ENCODE assay signal across 1 cellular context in the genomic region with DNA sequence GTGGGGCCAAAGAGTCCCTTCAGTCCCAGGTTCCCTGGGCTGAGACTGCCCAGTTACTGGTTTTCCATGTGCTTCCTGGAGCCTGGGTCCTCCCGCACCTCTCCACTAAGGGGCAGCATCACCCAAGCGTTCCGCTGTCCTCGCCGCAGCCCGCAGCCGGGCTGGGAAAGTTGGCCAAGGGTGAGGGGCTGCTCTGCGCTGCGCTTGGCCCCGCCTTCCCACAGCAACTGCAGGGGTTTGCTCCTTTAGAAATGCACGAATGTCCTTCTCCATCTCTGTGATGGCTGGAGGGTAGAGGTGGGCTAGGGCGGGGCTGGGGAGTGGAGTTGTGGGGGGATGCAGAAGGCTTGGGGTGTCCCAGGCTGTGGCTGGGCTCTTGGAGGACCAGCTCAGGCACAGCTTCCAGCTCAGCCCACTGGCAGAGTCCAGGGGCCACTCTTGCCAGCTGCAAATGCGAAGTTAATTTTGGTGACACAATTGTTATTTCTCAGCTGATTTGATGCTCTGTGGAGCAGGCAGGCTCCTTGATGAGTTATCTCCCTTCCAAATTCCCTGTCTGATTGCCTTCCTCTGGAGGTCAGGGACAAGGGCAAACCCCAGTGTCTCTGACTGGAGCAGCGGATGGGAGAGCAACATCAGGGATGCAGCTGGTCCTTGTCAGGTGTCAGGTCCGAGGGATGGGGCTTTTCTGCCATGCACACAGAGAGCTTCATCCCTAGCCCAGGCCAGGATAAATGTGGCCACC.
TF ChIP-seq lines count a peak whose summit lies in the region.

No MANE protein-coding gene starts in this region.

TF ChIP-seq in HEK293, 187 proteins besides CTCF, POLR2A, EP300 and RAD21 (continued from another document):
- no peak for TF ChIP-seq HOXD13 (CRISPR knock-in tag; IDR thresholded peaks at IDR 0.05; ENCODE audit: borderline replicate concordance)
- TF ChIP-seq REPIN1 (tag by site-specific recombination; IDR thresholded peaks at IDR 0.05; ENCODE audit: low read depth), result no peak
- no peak for TF ChIP-seq ZNF132 (tag by site-specific recombination; IDR thresholded peaks at IDR 0.05; ENCODE audit: borderline replicate concordance)
- TF ChIP-seq ZNF837 (tag by site-specific recombination; IDR thresholded peaks at IDR 0.05), result no peak
- no peak for TF ChIP-seq ZFP69B (tag by site-specific recombination; IDR thresholded peaks at IDR 0.05)
- TF ChIP-seq ZNF677 (tag by site-specific recombination; IDR thresholded peaks at IDR 0.05), result no peak
- no peak for TF ChIP-seq ZNF202 (tag by site-specific recombination; IDR thresholded peaks at IDR 0.05; ENCODE audit: borderline replicate concordance)
- TF ChIP-seq ZSCAN30 (tag by site-specific recombination; IDR thresholded peaks at IDR 0.05), result peak; percentile 69; the same call in 1 of the 2 replicates
- TF ChIP-seq, protein P1, sequence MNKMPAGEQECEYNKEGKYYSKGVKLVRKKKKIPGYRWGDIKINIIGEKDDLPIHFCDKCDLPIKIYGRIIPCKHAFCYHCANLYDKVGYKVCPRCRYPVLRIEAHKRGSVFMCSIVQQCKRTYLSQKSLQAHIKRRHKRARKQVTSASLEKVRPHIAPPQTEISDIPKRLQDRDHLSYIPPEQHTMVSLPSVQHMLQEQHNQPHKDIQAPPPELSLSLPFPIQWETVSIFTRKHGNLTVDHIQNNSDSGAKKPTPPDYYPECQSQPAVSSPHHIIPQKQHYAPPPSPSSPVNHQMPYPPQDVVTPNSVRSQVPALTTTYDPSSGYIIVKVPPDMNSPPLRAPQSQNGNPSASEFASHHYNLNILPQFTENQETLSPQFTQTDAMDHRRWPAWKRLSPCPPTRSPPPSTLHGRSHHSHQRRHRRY (tag by site-specific recombination; IDR thresholded peaks at IDR 0.05), result no peak
- no peak for TF ChIP-seq ZNF621 (tag by site-specific recombination; IDR thresholded peaks at IDR 0.05)
- TF ChIP-seq, protein P2, sequence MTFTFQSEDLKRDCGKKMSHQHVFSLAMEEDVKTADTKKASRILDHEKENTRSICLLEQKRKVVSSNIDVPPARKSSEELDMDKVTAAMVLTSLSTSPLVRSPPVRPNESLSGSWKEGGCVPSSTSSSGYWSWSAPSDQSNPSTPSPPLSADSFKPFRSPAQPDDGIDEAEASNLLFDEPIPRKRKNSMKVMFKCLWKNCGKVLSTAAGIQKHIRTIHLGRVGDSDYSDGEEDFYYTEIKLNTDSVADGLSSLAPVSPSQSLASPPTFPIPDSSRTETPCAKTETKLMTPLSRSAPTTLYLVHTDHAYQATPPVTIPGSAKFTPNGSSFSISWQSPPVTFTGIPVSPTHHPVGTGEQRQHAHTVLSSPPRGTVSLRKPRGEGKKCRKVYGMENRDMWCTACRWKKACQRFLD (tag by site-specific recombination; IDR thresholded peaks at IDR 0.05), result no peak
- no peak for TF ChIP-seq YY1 (tag by site-specific recombination; IDR thresholded peaks at IDR 0.05)
- no peak for TF ChIP-seq MEIS1 (CRISPR knock-in tag; IDR thresholded peaks at IDR 0.05; ENCODE audit: borderline replicate concordance)
- peak; percentile 7; the same call in 1 of the 2 replicates for TF ChIP-seq GLIS1 (tag by site-specific recombination; IDR thresholded peaks at IDR 0.05)
- no peak for TF ChIP-seq ZNF555 (tag by site-specific recombination; conservative IDR thresholded peaks at IDR 0.05)
- TF ChIP-seq MZF1 (tag by site-specific recombination; IDR thresholded peaks at IDR 0.05; ENCODE audit: borderline replicate concordance), result no peak
- TF ChIP-seq ZNF600 (tag by site-specific recombination; IDR thresholded peaks at IDR 0.05), result peak; percentile 57; the same call in 1 of the 2 replicates
- TF ChIP-seq ZFP37 (tag by site-specific recombination; IDR thresholded peaks at IDR 0.05), result no peak
- TF ChIP-seq ZNF747 (tag by site-specific recombination; IDR thresholded peaks at IDR 0.05), result no peak
- TF ChIP-seq, protein P3, sequence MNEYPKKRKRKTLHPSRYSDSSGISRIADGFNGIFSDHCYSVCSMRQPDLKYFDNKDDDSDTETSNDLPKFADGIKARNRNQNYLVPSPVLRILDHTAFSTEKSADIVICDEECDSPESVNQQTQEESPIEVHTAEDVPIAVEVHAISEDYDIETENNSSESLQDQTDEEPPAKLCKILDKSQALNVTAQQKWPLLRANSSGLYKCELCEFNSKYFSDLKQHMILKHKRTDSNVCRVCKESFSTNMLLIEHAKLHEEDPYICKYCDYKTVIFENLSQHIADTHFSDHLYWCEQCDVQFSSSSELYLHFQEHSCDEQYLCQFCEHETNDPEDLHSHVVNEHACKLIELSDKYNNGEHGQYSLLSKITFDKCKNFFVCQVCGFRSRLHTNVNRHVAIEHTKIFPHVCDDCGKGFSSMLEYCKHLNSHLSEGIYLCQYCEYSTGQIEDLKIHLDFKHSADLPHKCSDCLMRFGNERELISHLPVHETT (tag by site-specific recombination; IDR thresholded peaks at IDR 0.05), result no peak
- TF ChIP-seq BCL11A (tag by site-specific recombination; IDR thresholded peaks at IDR 0.05; ENCODE audit: low read depth), result no peak
- TF ChIP-seq, protein P4, sequence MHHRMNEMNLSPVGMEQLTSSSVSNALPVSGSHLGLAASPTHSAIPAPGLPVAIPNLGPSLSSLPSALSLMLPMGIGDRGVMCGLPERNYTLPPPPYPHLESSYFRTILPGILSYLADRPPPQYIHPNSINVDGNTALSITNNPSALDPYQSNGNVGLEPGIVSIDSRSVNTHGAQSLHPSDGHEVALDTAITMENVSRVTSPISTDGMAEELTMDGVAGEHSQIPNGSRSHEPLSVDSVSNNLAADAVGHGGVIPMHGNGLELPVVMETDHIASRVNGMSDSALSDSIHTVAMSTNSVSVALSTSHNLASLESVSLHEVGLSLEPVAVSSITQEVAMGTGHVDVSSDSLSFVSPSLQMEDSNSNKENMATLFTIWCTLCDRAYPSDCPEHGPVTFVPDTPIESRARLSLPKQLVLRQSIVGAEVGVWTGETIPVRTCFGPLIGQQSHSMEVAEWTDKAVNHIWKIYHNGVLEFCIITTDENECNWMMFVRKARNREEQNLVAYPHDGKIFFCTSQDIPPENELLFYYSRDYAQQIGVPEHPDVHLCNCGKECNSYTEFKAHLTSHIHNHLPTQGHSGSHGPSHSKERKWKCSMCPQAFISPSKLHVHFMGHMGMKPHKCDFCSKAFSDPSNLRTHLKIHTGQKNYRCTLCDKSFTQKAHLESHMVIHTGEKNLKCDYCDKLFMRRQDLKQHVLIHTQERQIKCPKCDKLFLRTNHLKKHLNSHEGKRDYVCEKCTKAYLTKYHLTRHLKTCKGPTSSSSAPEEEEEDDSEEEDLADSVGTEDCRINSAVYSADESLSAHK (tag by site-specific recombination; IDR thresholded peaks at IDR 0.05), result no peak
- TF ChIP-seq ZNF426 (tag by site-specific recombination; IDR thresholded peaks at IDR 0.05), result no peak
- TF ChIP-seq SP7 (tag by site-specific recombination; IDR thresholded peaks at IDR 0.05), result no peak
- no peak for TF ChIP-seq ZNF24 (tag by site-specific recombination; IDR thresholded peaks at IDR 0.05)
- TF ChIP-seq ZBTB8A (tag by site-specific recombination; IDR thresholded peaks at IDR 0.05), result peak; percentile 79
- TF ChIP-seq, protein P5, sequence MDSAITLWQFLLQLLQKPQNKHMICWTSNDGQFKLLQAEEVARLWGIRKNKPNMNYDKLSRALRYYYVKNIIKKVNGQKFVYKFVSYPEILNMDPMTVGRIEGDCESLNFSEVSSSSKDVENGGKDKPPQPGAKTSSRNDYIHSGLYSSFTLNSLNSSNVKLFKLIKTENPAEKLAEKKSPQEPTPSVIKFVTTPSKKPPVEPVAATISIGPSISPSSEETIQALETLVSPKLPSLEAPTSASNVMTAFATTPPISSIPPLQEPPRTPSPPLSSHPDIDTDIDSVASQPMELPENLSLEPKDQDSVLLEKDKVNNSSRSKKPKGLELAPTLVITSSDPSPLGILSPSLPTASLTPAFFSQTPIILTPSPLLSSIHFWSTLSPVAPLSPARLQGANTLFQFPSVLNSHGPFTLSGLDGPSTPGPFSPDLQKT (IDR thresholded peaks at IDR 0.05; ENCODE audit: borderline replicate concordance, low read depth, low read length), result no peak
- TF ChIP-seq, protein P6, sequence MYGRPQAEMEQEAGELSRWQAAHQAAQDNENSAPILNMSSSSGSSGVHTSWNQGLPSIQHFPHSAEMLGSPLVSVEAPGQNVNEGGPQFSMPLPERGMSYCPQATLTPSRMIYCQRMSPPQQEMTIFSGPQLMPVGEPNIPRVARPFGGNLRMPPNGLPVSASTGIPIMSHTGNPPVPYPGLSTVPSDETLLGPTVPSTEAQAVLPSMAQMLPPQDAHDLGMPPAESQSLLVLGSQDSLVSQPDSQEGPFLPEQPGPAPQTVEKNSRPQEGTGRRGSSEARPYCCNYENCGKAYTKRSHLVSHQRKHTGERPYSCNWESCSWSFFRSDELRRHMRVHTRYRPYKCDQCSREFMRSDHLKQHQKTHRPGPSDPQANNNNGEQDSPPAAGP (tag by site-specific recombination; IDR thresholded peaks at IDR 0.05), result 0 out of 2 replicates have a peak, but pooled peaks have one; percentile 23
- TF ChIP-seq ZNF10 (tag by site-specific recombination; IDR thresholded peaks at IDR 0.05), result no peak
- TF ChIP-seq ZNF830 (tag by site-specific recombination; IDR thresholded peaks at IDR 0.05; ENCODE audit: low read depth), result no peak
- TF ChIP-seq ZNF174 (tag by site-specific recombination; IDR thresholded peaks at IDR 0.05), result no peak
- TF ChIP-seq ZNF843 (tag by site-specific recombination; IDR thresholded peaks at IDR 0.05), result no peak
- TF ChIP-seq, protein P7, sequence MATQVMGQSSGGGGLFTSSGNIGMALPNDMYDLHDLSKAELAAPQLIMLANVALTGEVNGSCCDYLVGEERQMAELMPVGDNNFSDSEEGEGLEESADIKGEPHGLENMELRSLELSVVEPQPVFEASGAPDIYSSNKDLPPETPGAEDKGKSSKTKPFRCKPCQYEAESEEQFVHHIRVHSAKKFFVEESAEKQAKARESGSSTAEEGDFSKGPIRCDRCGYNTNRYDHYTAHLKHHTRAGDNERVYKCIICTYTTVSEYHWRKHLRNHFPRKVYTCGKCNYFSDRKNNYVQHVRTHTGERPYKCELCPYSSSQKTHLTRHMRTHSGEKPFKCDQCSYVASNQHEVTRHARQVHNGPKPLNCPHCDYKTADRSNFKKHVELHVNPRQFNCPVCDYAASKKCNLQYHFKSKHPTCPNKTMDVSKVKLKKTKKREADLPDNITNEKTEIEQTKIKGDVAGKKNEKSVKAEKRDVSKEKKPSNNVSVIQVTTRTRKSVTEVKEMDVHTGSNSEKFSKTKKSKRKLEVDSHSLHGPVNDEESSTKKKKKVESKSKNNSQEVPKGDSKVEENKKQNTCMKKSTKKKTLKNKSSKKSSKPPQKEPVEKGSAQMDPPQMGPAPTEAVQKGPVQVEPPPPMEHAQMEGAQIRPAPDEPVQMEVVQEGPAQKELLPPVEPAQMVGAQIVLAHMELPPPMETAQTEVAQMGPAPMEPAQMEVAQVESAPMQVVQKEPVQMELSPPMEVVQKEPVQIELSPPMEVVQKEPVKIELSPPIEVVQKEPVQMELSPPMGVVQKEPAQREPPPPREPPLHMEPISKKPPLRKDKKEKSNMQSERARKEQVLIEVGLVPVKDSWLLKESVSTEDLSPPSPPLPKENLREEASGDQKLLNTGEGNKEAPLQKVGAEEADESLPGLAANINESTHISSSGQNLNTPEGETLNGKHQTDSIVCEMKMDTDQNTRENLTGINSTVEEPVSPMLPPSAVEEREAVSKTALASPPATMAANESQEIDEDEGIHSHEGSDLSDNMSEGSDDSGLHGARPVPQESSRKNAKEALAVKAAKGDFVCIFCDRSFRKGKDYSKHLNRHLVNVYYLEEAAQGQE (tag by site-specific recombination; IDR thresholded peaks at IDR 0.05), result no peak
- TF ChIP-seq, protein P8, sequence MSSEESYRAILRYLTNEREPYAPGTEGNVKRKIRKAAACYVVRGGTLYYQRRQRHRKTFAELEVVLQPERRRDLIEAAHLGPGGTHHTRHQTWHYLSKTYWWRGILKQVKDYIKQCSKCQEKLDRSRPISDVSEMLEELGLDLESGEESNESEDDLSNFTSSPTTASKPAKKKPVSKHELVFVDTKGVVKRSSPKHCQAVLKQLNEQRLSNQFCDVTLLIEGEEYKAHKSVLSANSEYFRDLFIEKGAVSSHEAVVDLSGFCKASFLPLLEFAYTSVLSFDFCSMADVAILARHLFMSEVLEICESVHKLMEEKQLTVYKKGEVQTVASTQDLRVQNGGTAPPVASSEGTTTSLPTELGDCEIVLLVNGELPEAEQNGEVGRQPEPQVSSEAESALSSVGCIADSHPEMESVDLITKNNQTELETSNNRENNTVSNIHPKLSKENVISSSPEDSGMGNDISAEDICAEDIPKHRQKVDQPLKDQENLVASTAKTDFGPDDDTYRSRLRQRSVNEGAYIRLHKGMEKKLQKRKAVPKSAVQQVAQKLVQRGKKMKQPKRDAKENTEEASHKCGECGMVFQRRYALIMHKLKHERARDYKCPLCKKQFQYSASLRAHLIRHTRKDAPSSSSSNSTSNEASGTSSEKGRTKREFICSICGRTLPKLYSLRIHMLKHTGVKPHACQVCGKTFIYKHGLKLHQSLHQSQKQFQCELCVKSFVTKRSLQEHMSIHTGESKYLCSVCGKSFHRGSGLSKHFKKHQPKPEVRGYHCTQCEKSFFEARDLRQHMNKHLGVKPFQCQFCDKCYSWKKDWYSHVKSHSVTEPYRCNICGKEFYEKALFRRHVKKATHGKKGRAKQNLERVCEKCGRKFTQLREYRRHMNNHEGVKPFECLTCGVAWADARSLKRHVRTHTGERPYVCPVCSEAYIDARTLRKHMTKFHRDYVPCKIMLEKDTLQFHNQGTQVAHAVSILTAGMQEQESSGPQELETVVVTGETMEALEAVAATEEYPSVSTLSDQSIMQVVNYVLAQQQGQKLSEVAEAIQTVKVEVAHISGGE (tag by site-specific recombination; conservative IDR thresholded peaks at IDR 0.05; ENCODE audit: low read depth), result no peak
